Comparison of ENCODE assay signal across 25 cellular contexts in the genomic region with DNA sequence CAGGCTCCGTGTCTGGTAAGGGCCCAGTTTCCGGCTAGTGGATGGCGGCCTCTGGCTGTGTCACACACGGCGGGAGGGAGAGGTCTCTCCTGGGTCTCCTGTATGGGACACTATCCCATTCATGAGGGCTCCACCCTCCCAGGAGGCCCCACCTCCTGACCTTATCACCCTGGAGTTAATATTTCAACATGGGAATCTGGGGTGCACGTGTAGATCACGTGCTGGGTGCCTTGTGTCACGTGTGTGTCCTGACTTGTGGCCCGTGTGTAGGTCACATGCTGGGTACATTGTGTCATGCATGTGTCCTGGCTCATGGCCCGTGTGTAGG. TPM values are rescaled to one million over a fixed set of nuclear protein-coding genes. Genes with fewer than 3 reads are reported as not detected.
DNase-seq lines count a peak whose midpoint lies in the region; ATAC-seq, FAIRE-seq and TF ChIP-seq lines count a peak whose summit lies in the region.
"Had no signal": no experiment of that assay in that cellular context is flagged by ENCODE, and none has a peak within 500 bp of the region (broad histone marks: within the 10 kb centered on the region; RNA-seq: fewer than 3 reads in every experiment).

No MANE protein-coding gene starts in this region.

- H3K27me3 ChIP-seq in IMR-90 (ENCODE audit: control insufficient read depth, insufficient read depth, low read length), result peaks cover 15% of the 10 kb centered on the region; the same call in 1 of the 2 replicates
- H3K27me3 ChIP-seq in GM12878 (replicated peaks in 1 of 2; ENCODE audit: control insufficient read depth in 2 of 2, insufficient read depth in 2 of 2, low read length in 1 of 2), result no peaks in the 10 kb centered on the region
- no peaks in the 10 kb centered on the region for H3K27me3 ChIP-seq in right lobe of liver
- H3K27me3 ChIP-seq in stomach, result peaks cover 0 to 66% (median 15%) of the 10 kb centered on the region in 3 donors
- no peaks in the 10 kb centered on the region for H3K27me3 ChIP-seq in BE2C

- TF ChIP-seq EP300 in GM12878 (IDR thresholded peaks at IDR 0.05; ENCODE audit: borderline replicate concordance in 1 of 2, control insufficient read depth in 1 of 2, low read depth in 2 of 2, low read length in 2 of 2) (no peak), stomach (IDR thresholded peaks at IDR 0.05) (no peak)

- dilution Hi-C loops in IMR-90 (cut with HindIII; ENCODE audit: low sequenced_read_pairs, unreplicated experiment), result no loop called here

- no peak overlapping the region for H4K5ac ChIP-seq in IMR-90 (ENCODE audit: low read depth, low read length)

- H3K18ac ChIP-seq in IMR-90 (ENCODE audit: low read depth, low read length), result no peak overlapping the region

- TF ChIP-seq RAD21 in IMR-90 (IDR thresholded peaks at IDR 0.05; ENCODE audit: low read length) (no peak), GM12878 (IDR thresholded peaks at IDR 0.05; ENCODE audit: insufficient read depth, low read depth, low read length) (no peak)

- no peaks in the 10 kb centered on the region; the same call in 1 of the 2 replicates for H4K20me1 ChIP-seq in IMR-90 (ENCODE audit: insufficient read depth, low read length)
- H4K20me1 ChIP-seq in GM12878 (ENCODE audit: control insufficient read depth, insufficient read depth), result no peaks in the 10 kb centered on the region

- FAIRE-seq in GM12878 (lab: Jason Lieb, UNC), result no peak
- FAIRE-seq in frontal cortex (lab: Jason Lieb, UNC), result no peak
- FAIRE-seq: endometrium had no signal

- H3K23ac ChIP-seq in IMR-90 (ENCODE audit: low read depth, low read length), result no peak overlapping the region

- no peak for TF ChIP-seq POLR2A in IMR-90 (IDR thresholded peaks at IDR 0.05; ENCODE audit: low read depth, low read length)
- no peak for TF ChIP-seq POLR2A in GM12878 (IDR thresholded peaks at IDR 0.05; ENCODE audit: low read depth, low read length)
- no peak for TF ChIP-seq POLR2A in right lobe of liver (IDR thresholded peaks at IDR 0.05)
- TF ChIP-seq POLR2A in stomach (IDR thresholded peaks at IDR 0.05), result no peak

- H2AFZ ChIP-seq in IMR-90 (replicated peaks; ENCODE audit: low read length, poor library complexity) (peak overlapping the region; percentile 21), GM12878 (ENCODE audit: control insufficient read depth, low read depth, low read length) (no peak overlapping the region)

- CTCF ChIA-PET in IMR-90 (lab: Yijun Ruan, JAX), result no interaction called here
- CTCF ChIA-PET in GM12878 (lab: Yijun Ruan, JAX), result no interaction called here

- SMC1A ChIA-PET in GM12878 (lab: Charles Lee; ENCODE audit: uncharacterized antibody, unreplicated experiment), result no interaction called here

- no peak overlapping the region for H2BK5ac ChIP-seq in IMR-90 (ENCODE audit: low read depth, low read length, poor library complexity, severe bottlenecking)

- H3K4me2 ChIP-seq in IMR-90 (ENCODE audit: low read depth, low read length) (no peak overlapping the region), GM12878 (ENCODE audit: control insufficient read depth, insufficient read depth) (no peak overlapping the region)

- no peak overlapping the region for H3K9ac ChIP-seq in IMR-90 (ENCODE audit: low read depth, low read length)
- H3K9ac ChIP-seq in GM12878 (ENCODE audit: control insufficient read depth, insufficient read depth, low read length), result no peak overlapping the region

- TF ChIP-seq CTCF in IMR-90 (conservative IDR thresholded peaks at IDR 0.05; ENCODE audit: low read depth, low read length), result no peak
- TF ChIP-seq CTCF in GM12878 (IDR thresholded peaks at IDR 0.05 in 2 of 3, conservative IDR thresholded peaks at IDR 0.05 in 1 of 3; ENCODE audit: control insufficient read depth in 2 of 3, extremely low read depth in 1 of 3, insufficient read depth in 1 of 3, low read depth in 3 of 3, low read length in 3 of 3), result no peak
- TF ChIP-seq CTCF in right lobe of liver (IDR thresholded peaks at IDR 0.05), result no peak
- no peak for TF ChIP-seq CTCF in stomach (IDR thresholded peaks at IDR 0.05)
- no peak for TF ChIP-seq CTCF in BE2C (IDR thresholded peaks at IDR 0.05; ENCODE audit: low read depth, low read length)

- no peaks in the 10 kb centered on the region for H3K9me1 ChIP-seq in IMR-90 (ENCODE audit: insufficient read depth, low read length)

- H3K4me1 ChIP-seq in IMR-90 (ENCODE audit: control insufficient read depth, insufficient read depth, low read length) (no peaks in the 10 kb centered on the region), GM12878 (ENCODE audit: control insufficient read depth, insufficient read depth, low read length) (peaks cover 4% of the 10 kb centered on the region), right lobe of liver (peaks cover 0 to 10% (median 4%) of the 10 kb centered on the region in 4 donors), stomach (no peaks in the 10 kb centered on the region), BE2C (no peaks in the 10 kb centered on the region)
- H3K4me1 ChIP-seq: tibial nerve had no signal

- H2AK9ac ChIP-seq in IMR-90 (replicated peaks; ENCODE audit: low read depth, low read length, poor library complexity), result no peak overlapping the region

- RAD21 ChIA-PET in GM12878 (lab: Charles Lee; ENCODE audit: unreplicated experiment), result no interaction called here

- H3K9me3 ChIP-seq in IMR-90 (ENCODE audit: control insufficient read depth, insufficient read depth, low read length) (no peaks in the 10 kb centered on the region; the same call in 1 of the 2 replicates), GM12878 (replicated peaks; ENCODE audit: control insufficient read depth, insufficient read depth, low read length) (no peaks in the 10 kb centered on the region; the same call in 2 of the 3 replicates), right lobe of liver (no peaks in the 10 kb centered on the region), stomach (no peaks in the 10 kb centered on the region), BE2C (no peaks in the 10 kb centered on the region)
- H3K9me3 ChIP-seq: tibial nerve had no signal

- POLR2A ChIA-PET in IMR-90 (lab: Charles Lee; ENCODE audit: unreplicated experiment), result no interaction called here
- POLR2A ChIA-PET in GM12878 (lab: Charles Lee), result no interaction called here

- H3K56ac ChIP-seq in IMR-90 (ENCODE audit: extremely low read depth, insufficient read depth, low read length), result no peak overlapping the region

- H3K79me1 ChIP-seq in IMR-90 (ENCODE audit: low read depth in 1 of 2, low read length in 2 of 2), result no peaks in the 10 kb centered on the region

- H3K27ac ChIP-seq in IMR-90 (ENCODE audit: insufficient read depth, low read length), result no peak overlapping the region
- no peak overlapping the region for H3K27ac ChIP-seq in GM12878 (ENCODE audit: control insufficient read depth, insufficient read depth)
- no peak overlapping the region for H3K27ac ChIP-seq in right lobe of liver
- no peak overlapping the region for H3K27ac ChIP-seq in stomach
- H3K27ac ChIP-seq: tibial nerve had no signal

- no peak overlapping the region for H2AK5ac ChIP-seq in IMR-90 (ENCODE audit: low read depth, low read length)

- H3K14ac ChIP-seq in IMR-90 (replicated peaks; ENCODE audit: low read depth, low read length), result no peak overlapping the region

- H3K4me3 ChIP-seq in IMR-90 (ENCODE audit: insufficient read depth, low read depth, low read length) (no peak overlapping the region), GM12878 (no peak overlapping the region), right lobe of liver (no peak overlapping the region), stomach (no peak overlapping the region), BE2C (ENCODE audit: low read depth, low read length) (no peak overlapping the region)
- H3K4me3 ChIP-seq: tibial nerve had no signal

- H4K8ac ChIP-seq in IMR-90 (ENCODE audit: low read depth in 2 of 2, low read length in 2 of 2), result no peak overlapping the region

- in situ Hi-C loops in IMR-90 (cut with MboI; ENCODE audit: low sequenced_read_pairs), result no loop called here
- in situ Hi-C loops in GM12878 (cut with MboI), result no loop called here

- BruUV-seq in IMR-90 (replicated peaks; lab: Mats Ljungman, UMichigan) (no TSS peak), GM12878 (replicated peaks; lab: Mats Ljungman, UMichigan) (no TSS peak)

- intact Hi-C loops in IMR-90 (cut with micrococcal nuclease), result no loop called here
- intact Hi-C loops in GM12878 (cut with micrococcal nuclease; ENCODE audit: unreplicated experiment), result no loop called here
- intact Hi-C loops in right lobe of liver (cut with DNase I), result no loop called here
- intact Hi-C loops in stomach (cut with DNase I; ENCODE audit: low total_unique reads), result no loop called here
- intact Hi-C loops in sciatic nerve (cut with DNase I), result no loop called here

- no peak overlapping the region for H4K91ac ChIP-seq in IMR-90 (ENCODE audit: insufficient read depth, low read depth, low read length)

- no peaks in the 10 kb centered on the region for H3K79me2 ChIP-seq in GM12878 (ENCODE audit: control insufficient read depth, insufficient read depth, low read length)

- H2BK120ac ChIP-seq in IMR-90 (ENCODE audit: low read depth, low read length), result no peak overlapping the region

- no peak overlapping the region for H2BK15ac ChIP-seq in IMR-90 (ENCODE audit: low read depth, low read length)

- H2BK20ac ChIP-seq in IMR-90 (ENCODE audit: low read depth, low read length), result no peak overlapping the region

- H3K36me3 ChIP-seq in IMR-90 (ENCODE audit: control insufficient read depth, insufficient read depth, low read length), result no peaks in the 10 kb centered on the region
- H3K36me3 ChIP-seq in GM12878 (ENCODE audit: control insufficient read depth in 2 of 2, insufficient read depth in 2 of 2, low read length in 1 of 2), result no peaks in the 10 kb centered on the region
- no peaks in the 10 kb centered on the region for H3K36me3 ChIP-seq in right lobe of liver
- no peaks in the 10 kb centered on the region for H3K36me3 ChIP-seq in stomach
- no peaks in the 10 kb centered on the region for H3K36me3 ChIP-seq in BE2C
- H3K36me3 ChIP-seq: tibial nerve had no signal

- WGBS in IMR-90 (ENCODE audit: extremely low coverage in 2 of 2, insufficient read length in 1 of 2), 2 experiments, result 90% methylated on average over 4 of the region's 10 CpGs; no CpG with 5 or more reads in 1 of the 2 experiments
- 82% methylated on average over 10 of the region's 10 CpGs for WGBS in GM12878 (ENCODE audit: insufficient coverage, insufficient replicate concordance, low lambda C conversion rate, missing lambda C conversion rate)
- 0% methylated on average over 1 of the region's 10 CpGs for WGBS in right lobe of liver (ENCODE audit: insufficient coverage, low coverage, low lambda C conversion rate, missing lambda C conversion rate)
- 36 to 63% (median 50%) methylated on average over 8 to 10 of the region's 10 CpGs for WGBS in stomach, 5 donors

- no peak for ATAC-seq in IMR-90 (ENCODE audit: low read depth)
- ATAC-seq in GM12878, result no peak
- ATAC-seq in right lobe of liver, result peak; percentile 82 to 91 (median 87)
- ATAC-seq in sciatic nerve, result no peak
- ATAC-seq: activated T-cell treated with anti-CD3 and anti-CD28 coated beads, Interleukin-2, amount 50 U/mL, for 72 hours; SK-N-SH treated with all-trans-retinoic acid at 6 μM for 48 hours; stimulated activated naive CD8-positive, alpha-beta T cell treated with anti-CD3 and anti-CD28 coated beads, Interleukin-15, Interleukin-2, amounts not matched to agents 100 U/mL and 50 U/mL, for 24 hours had no signal

- no peak overlapping the region for H3K4ac ChIP-seq in IMR-90 (ENCODE audit: low read depth, low read length)

- DNase-seq in IMR-90, result no peak
- no peak for DNase-seq in GM12878 (ENCODE audit: low read depth, low spot score)
- peak in 2 of 3 donors; percentile 84 to 87 for DNase-seq in right lobe of liver
- peak; percentile 19 for DNase-seq in stomach
- no peak for DNase-seq in D341Med (ENCODE audit: low spot score)
- no peak for DNase-seq in sciatic nerve (ENCODE audit: low spot score)
- DNase-seq in frontal cortex (ENCODE audit: low spot score in 2 of 2), result no peak
- no peak for DNase-seq in BE2C
- DNase-seq: activated CD4-positive, alpha-beta T cell treated with anti-CD3 and anti-CD28 coated beads for 4 hours; activated naive CD4-positive, alpha-beta T cell treated with anti-CD3 and anti-CD28 coated beads, Interleukin-2, amount 50 U/mL, for 16 hours; activated T-cell treated with anti-CD3 and anti-CD28 coated beads, Interleukin-2, amount 50 U/mL, for 72 hours; amygdala; cortex of kidney; GDM1; NCI-H1092; NCI-H1930; NCI-H2227 treated with DMSO at 0.1 percent for 48 hours; NCI-H748 treated with DMSO at 0.1 percent for 48 hours; nucleus accumbens; stimulated activated naive CD8-positive, alpha-beta T cell treated with anti-CD3 and anti-CD28 coated beads, Interleukin-15, Interleukin-2, amounts not matched to agents 100 U/mL and 50 U/mL, for 24 hours had no signal

RNA-seq across cellular contexts. Expression of a gene that starts 9.9 kb away (rescaled TPM):
- total RNA-seq in IMR-90 (2012; rRNA removed) (not detected in 2 replicates), GM12878 (2014; rRNA removed) (0.05 and 0.06 TPM in 2 replicates), GM12878 (2014; rRNA removed; fragmentation: Illumina TruSeq; extraction: Trizol) (0.05 TPM in 1 of 2 replicates, not detected in the other), GM12878 (2021) (0.28 and 0.98 TPM in 2 replicates), right lobe of liver (10 to 100 TPM; 16.8 to 87.1 (median 76.2) TPM), stomach (100 to 1,000 TPM in 1 of 5 donors, not detected in 4; 415 TPM), sciatic nerve (not detected), frontal cortex (1.6 TPM)
- polyA plus RNA-seq in IMR-90 (2012; rRNA removed) (not detected in 2 replicates), GM12878 (2011; rRNA removed) (not detected in 2 replicates), GM12878 (2014; fragmentation: Illumina TruSeq; extraction: Trizol) (0.01 TPM in 1 of 2 replicates, not detected in the other), GM12878 (2014; fragmentation: Nextera tagmentation; extraction: Ambion mirVana) (not detected), GM12878 (2014; rRNA removed) (0.08 and 0.14 TPM in 2 replicates), GM12878 (2016; fragmentation: Nextera tagmentation; extraction: Ambion mirVana) (under 1 TPM in 1 of 2 experiments, not detected in 1; 0.23 TPM), stomach (under 1 TPM in 1 of 3 donors, not detected in 2; 0.08 TPM)
- polyA plus RNA-seq in IMR-90 (2012; cell fraction: cytosol; rRNA removed), result not detected in 2 replicates
- 0.07 TPM in 2 replicates for polyA plus RNA-seq in IMR-90 (2012; cell fraction: nucleus; rRNA removed; ENCODE audit: low replicate concordance)
- 1.1 and 1.3 TPM in 2 replicates for total RNA-seq in GM12878 (2013; cell fraction: nucleolus; rRNA removed)
- polyA plus RNA-seq in GM12878 (2011; ENCODE audit: low read depth), result not detected
- 0.06 and 0.12 TPM in 2 replicates for polyA plus RNA-seq in GM12878 (2011; cell fraction: cytosol; rRNA removed)
- polyA plus RNA-seq in GM12878 (2011; cell fraction: nucleus; rRNA removed), result 0.24 and 0.32 TPM in 2 replicates
- 0.31 and 0.56 TPM in 2 replicates for polyA plus RNA-seq in GM12878 (2012)
- polyA minus RNA-seq in GM12878 (2011; rRNA and poly(A)+ RNA removed), result 0.05 TPM in 1 of 2 replicates, not detected in the other
- not detected in 2 replicates for polyA minus RNA-seq in GM12878 (2011; cell fraction: cytosol; rRNA and poly(A)+ RNA removed)
- 0.86 TPM in 1 of 2 replicates, not detected in the other for polyA minus RNA-seq in GM12878 (2011; cell fraction: nucleus; rRNA and poly(A)+ RNA removed)
- polyA plus RNA-seq in BE2C (2012; ENCODE audit: insufficient read depth, insufficient read length, low read depth), result 8.5 TPM
- total RNA-seq: LHCN-M2 had no signal

RNA-seq across cellular contexts. Expression of a gene that starts 39.8 kb away (rescaled TPM):
- total RNA-seq in IMR-90 (2012; rRNA removed) (not detected in 2 replicates), GM12878 (2014; rRNA removed) (3.7 and 3.9 TPM in 2 replicates), GM12878 (2014; rRNA removed; fragmentation: Illumina TruSeq; extraction: Trizol) (1.1 and 1.5 TPM in 2 replicates), GM12878 (2021) (3.6 and 4.0 TPM in 2 replicates), right lobe of liver (under 1 TPM in 3 of 6 experiments, not detected in 3; 0.19 to 0.61 (median 0.20) TPM), stomach (1 to 10 TPM in 1 of 5 donors, under 1 TPM in 1, not detected in 3; 0.18 to 2.2 TPM), sciatic nerve (0.27 TPM), frontal cortex (0.41 TPM)
- polyA plus RNA-seq in IMR-90 (2012; rRNA removed) (not detected in 2 replicates), GM12878 (2011; rRNA removed) (3.8 and 6.4 TPM in 2 replicates), GM12878 (2014; fragmentation: Illumina TruSeq; extraction: Trizol) (0.62 TPM in 1 of 2 replicates, not detected in the other), GM12878 (2014; fragmentation: Nextera tagmentation; extraction: Ambion mirVana) (not detected), GM12878 (2014; rRNA removed) (4.2 and 4.6 TPM in 2 replicates), GM12878 (2016; fragmentation: Nextera tagmentation; extraction: Ambion mirVana) (1 to 10 TPM; 1.4 to 1.9 TPM), stomach (under 1 TPM; 0.31 to 0.76 (median 0.60) TPM)
- not detected in 2 replicates for polyA plus RNA-seq in IMR-90 (2012; cell fraction: cytosol; rRNA removed)
- polyA plus RNA-seq in IMR-90 (2012; cell fraction: nucleus; rRNA removed; ENCODE audit: low replicate concordance), result not detected in 2 replicates
- total RNA-seq in GM12878 (2013; cell fraction: nucleolus; rRNA removed), result 10.1 and 11.8 TPM in 2 replicates
- 1.2 TPM for polyA plus RNA-seq in GM12878 (2011; ENCODE audit: low read depth)
- 11.9 and 20.2 TPM in 2 replicates for polyA plus RNA-seq in GM12878 (2011; cell fraction: cytosol; rRNA removed)
- 23.7 and 25.2 TPM in 2 replicates for polyA plus RNA-seq in GM12878 (2011; cell fraction: nucleus; rRNA removed)
- polyA plus RNA-seq in GM12878 (2012), result 5.5 and 7.3 TPM in 2 replicates
- polyA minus RNA-seq in GM12878 (2011; rRNA and poly(A)+ RNA removed), result 2.3 and 12.1 TPM in 2 replicates
- polyA minus RNA-seq in GM12878 (2011; cell fraction: cytosol; rRNA and poly(A)+ RNA removed), result 5.8 and 7.2 TPM in 2 replicates
- 3.0 and 4.2 TPM in 2 replicates for polyA minus RNA-seq in GM12878 (2011; cell fraction: nucleus; rRNA and poly(A)+ RNA removed)
- polyA plus RNA-seq in BE2C (2012; ENCODE audit: insufficient read depth, insufficient read length, low read depth), result 1.8 TPM
- total RNA-seq: LHCN-M2 had no signal

RNA-seq across cellular contexts. Expression of a gene that starts 42.3 kb away (rescaled TPM):
- total RNA-seq in IMR-90 (2012; rRNA removed) (not detected in 2 replicates), GM12878 (2014; rRNA removed) (0.11 TPM in 1 of 2 replicates, not detected in the other), GM12878 (2014; rRNA removed; fragmentation: Illumina TruSeq; extraction: Trizol) (not detected in 2 replicates), GM12878 (2021) (0.36 and 0.48 TPM in 2 replicates), right lobe of liver (under 1 TPM in 3 of 6 experiments, not detected in 3; 0.53 to 0.83 (median 0.70) TPM), stomach (100 to 1,000 TPM in 1 of 5 donors, not detected in 4; 311 TPM), sciatic nerve (not detected), frontal cortex (0.41 TPM)
- polyA plus RNA-seq in IMR-90 (2012; rRNA removed) (0.07 TPM in 1 of 2 replicates, not detected in the other), GM12878 (2011; rRNA removed) (not detected in 2 replicates), GM12878 (2014; fragmentation: Illumina TruSeq; extraction: Trizol) (not detected in 2 replicates), GM12878 (2014; fragmentation: Nextera tagmentation; extraction: Ambion mirVana) (not detected), GM12878 (2014; rRNA removed) (0.19 TPM in 1 of 2 replicates, not detected in the other), GM12878 (2016; fragmentation: Nextera tagmentation; extraction: Ambion mirVana) (under 1 TPM in 1 of 2 experiments, not detected in 1; 0.09 TPM), stomach (not detected)
- 0.10 TPM in 1 of 2 replicates, not detected in the other for polyA plus RNA-seq in IMR-90 (2012; cell fraction: cytosol; rRNA removed)
- 0.26 and 0.51 TPM in 2 replicates for polyA plus RNA-seq in IMR-90 (2012; cell fraction: nucleus; rRNA removed; ENCODE audit: low replicate concordance)
- total RNA-seq in GM12878 (2013; cell fraction: nucleolus; rRNA removed), result 0.58 and 0.86 TPM in 2 replicates
- not detected for polyA plus RNA-seq in GM12878 (2011; ENCODE audit: low read depth)
- not detected in 2 replicates for polyA plus RNA-seq in GM12878 (2011; cell fraction: cytosol; rRNA removed)
- polyA plus RNA-seq in GM12878 (2011; cell fraction: nucleus; rRNA removed), result not detected in 2 replicates
- 0.11 and 0.15 TPM in 2 replicates for polyA plus RNA-seq in GM12878 (2012)
- polyA minus RNA-seq in GM12878 (2011; rRNA and poly(A)+ RNA removed), result not detected in 2 replicates
- not detected in 2 replicates for polyA minus RNA-seq in GM12878 (2011; cell fraction: cytosol; rRNA and poly(A)+ RNA removed)
- polyA minus RNA-seq in GM12878 (2011; cell fraction: nucleus; rRNA and poly(A)+ RNA removed), result 0.29 and 0.48 TPM in 2 replicates
- 4.8 TPM for polyA plus RNA-seq in BE2C (2012; ENCODE audit: insufficient read depth, insufficient read length, low read depth)
- total RNA-seq: LHCN-M2 had no signal

RNA-seq across cellular contexts. Expression of a gene that starts 50.6 kb away (rescaled TPM):
- total RNA-seq in IMR-90 (2012; rRNA removed) (not detected in 2 replicates), GM12878 (2014; rRNA removed) (not detected in 2 replicates), GM12878 (2014; rRNA removed; fragmentation: Illumina TruSeq; extraction: Trizol) (not detected in 2 replicates), GM12878 (2021) (not detected in 2 replicates), right lobe of liver (not detected), stomach (under 1 TPM in 1 of 5 donors, not detected in 4; 0.43 TPM), sciatic nerve (not detected), frontal cortex (2.4 TPM)
- polyA plus RNA-seq in IMR-90 (2012; rRNA removed) (not detected in 2 replicates), GM12878 (2011; rRNA removed) (not detected in 2 replicates), GM12878 (2014; fragmentation: Illumina TruSeq; extraction: Trizol) (not detected in 2 replicates), GM12878 (2014; fragmentation: Nextera tagmentation; extraction: Ambion mirVana) (not detected), GM12878 (2014; rRNA removed) (0.05 TPM in 1 of 2 replicates, not detected in the other), GM12878 (2016; fragmentation: Nextera tagmentation; extraction: Ambion mirVana) (not detected), stomach (under 1 TPM in 1 of 3 donors, not detected in 2; 0.10 TPM)
- not detected in 2 replicates for polyA plus RNA-seq in IMR-90 (2012; cell fraction: cytosol; rRNA removed)
- polyA plus RNA-seq in IMR-90 (2012; cell fraction: nucleus; rRNA removed; ENCODE audit: low replicate concordance), result not detected in 2 replicates
- total RNA-seq in GM12878 (2013; cell fraction: nucleolus; rRNA removed), result not detected in 2 replicates
- polyA plus RNA-seq in GM12878 (2011; ENCODE audit: low read depth), result not detected
- polyA plus RNA-seq in GM12878 (2011; cell fraction: cytosol; rRNA removed), result not detected in 2 replicates
- polyA plus RNA-seq in GM12878 (2011; cell fraction: nucleus; rRNA removed), result 0.07 and 0.09 TPM in 2 replicates
- polyA plus RNA-seq in GM12878 (2012), result 0.15 and 0.17 TPM in 2 replicates
- not detected in 2 replicates for polyA minus RNA-seq in GM12878 (2011; rRNA and poly(A)+ RNA removed)
- polyA minus RNA-seq in GM12878 (2011; cell fraction: cytosol; rRNA and poly(A)+ RNA removed), result not detected in 2 replicates
- not detected in 2 replicates for polyA minus RNA-seq in GM12878 (2011; cell fraction: nucleus; rRNA and poly(A)+ RNA removed)
- 0.31 TPM for polyA plus RNA-seq in BE2C (2012; ENCODE audit: insufficient read depth, insufficient read length, low read depth)
- total RNA-seq: LHCN-M2, renal cortical epithelial cell, tibial nerve had no signal

Comparison
In these comparisons a context has a peak if more than half of its experiments do, and no peak if none do; other contexts are left out.
1. ATAC-seq: peak in right lobe of liver (4 of 4); none in IMR-90 (single experiment), GM12878 (single experiment) and sciatic nerve (single experiment).
2. DNase-seq: peak in right lobe of liver (2 of 3) and stomach (single experiment); none in IMR-90 (single experiment), GM12878 (single experiment), D341Med (single experiment), sciatic nerve (single experiment), frontal cortex (0 of 2) and BE2C (single experiment).